ENCODE assay signal across 9 cellular contexts in the genomic region with DNA sequence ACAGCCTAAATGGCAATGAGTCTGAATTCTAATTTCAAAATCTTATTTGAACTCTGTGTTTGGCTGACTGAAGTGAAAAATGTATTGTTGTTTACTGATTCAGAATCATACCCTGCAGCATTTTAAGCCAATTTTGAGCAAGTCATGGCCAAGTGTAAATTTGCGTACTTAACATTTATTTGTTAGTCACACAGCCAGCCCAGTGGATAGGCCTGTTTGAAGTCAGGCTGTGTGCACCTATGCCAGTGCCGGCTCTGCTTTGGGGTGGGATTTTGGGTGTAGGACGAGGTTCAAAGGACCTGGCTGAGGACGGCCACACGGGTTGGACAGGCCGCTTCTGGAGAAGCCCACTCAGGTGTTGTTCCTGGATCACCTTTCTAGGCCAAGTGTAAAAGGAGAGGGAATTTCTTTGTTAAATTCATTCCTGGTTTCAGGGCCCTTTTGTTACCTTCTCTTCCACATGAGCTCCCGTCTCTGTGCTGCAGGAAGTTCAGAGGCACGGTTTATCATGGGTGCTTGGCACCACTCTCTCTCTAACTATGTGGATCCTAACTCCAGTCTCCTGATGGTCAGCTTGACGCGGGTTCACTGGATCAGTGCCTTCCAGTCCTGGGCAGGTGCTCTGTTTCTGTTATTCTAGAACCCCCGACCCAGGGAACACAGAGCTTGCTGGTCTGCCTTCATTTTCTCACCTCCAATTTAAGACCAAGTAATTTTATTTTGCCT.
DNase-seq lines count a peak whose midpoint lies in the region; TF ChIP-seq lines count a peak whose summit lies in the region.
"Had no signal": no experiment of that assay in that cellular context is flagged by ENCODE, and none has a peak within 500 bp of the region (broad histone marks: within the 10 kb centered on the region; RNA-seq: fewer than 3 reads in every experiment).

No MANE protein-coding gene starts in this region.

- no peaks in the 10 kb centered on the region for H3K9me3 Mint-ChIP-seq in nephron
- H3K9me3 Mint-ChIP-seq: stimulated activated effector memory CD8-positive, alpha-beta T cell treated with anti-CD3 and anti-CD28 coated beads, Interleukin-12 subunit alpha, Interleukin-12 subunit beta, amount 100 ng/mL, for 72 hours had no signal

- peak overlapping the region; percentile 66 for H3K4me2 ChIP-seq in SK-N-SH

- POLR2A ChIA-PET in SK-N-SH (lab: Yijun Ruan, JAX), result no interaction called here

- intact Hi-C loops in vagina (cut with DNase I), result no loop called here

- peaks cover 33 to 49% of the 10 kb centered on the region in 2 experiments; a peak in 3 of 4 replicates for H3K4me1 ChIP-seq in SK-N-SH (ENCODE audit: control insufficient read depth in 1 of 2, insufficient read depth in 2 of 2, low read depth in 1 of 2, low read length in 1 of 2)
- H3K4me1 ChIP-seq in vagina, result peaks cover 71% of the 10 kb centered on the region

- H3K4me3 ChIP-seq in SK-N-SH (ENCODE audit: low read depth in 2 of 2, low read length in 1 of 2) (no peak overlapping the region), vagina (no peak overlapping the region)
- H3K4me3 ChIP-seq: SK-N-MC had no signal

- TF ChIP-seq RAD21 in SK-N-SH (IDR thresholded peaks at IDR 0.05; ENCODE audit: low read length), result no peak

- no peak overlapping the region for H3K4me3 Mint-ChIP-seq in nephron
- H3K4me3 Mint-ChIP-seq: stimulated activated effector memory CD8-positive, alpha-beta T cell treated with anti-CD3 and anti-CD28 coated beads, Interleukin-12 subunit alpha, Interleukin-12 subunit beta, amount 100 ng/mL, for 72 hours had no signal

- peak overlapping the region; percentile 12 to 78 (median 18) for H3K27ac Mint-ChIP-seq in nephron
- H3K27ac Mint-ChIP-seq: stimulated activated effector memory CD8-positive, alpha-beta T cell treated with anti-CD3 and anti-CD28 coated beads, Interleukin-12 subunit alpha, Interleukin-12 subunit beta, amount 100 ng/mL, for 72 hours had no signal

- H3K27ac ChIP-seq in SK-N-SH (ENCODE audit: low read depth in 2 of 2, low read length in 1 of 2), result peak overlapping the region; percentile 83 to 89
- H3K27ac ChIP-seq in epithelial cell of prostate, result peak overlapping the region; percentile 56
- H3K27ac ChIP-seq in vagina, result peak overlapping the region; percentile 89
- H3K27ac ChIP-seq: SK-N-MC had no signal

- no peak for TF ChIP-seq EP300 in SK-N-SH (IDR thresholded peaks at IDR 0.05; ENCODE audit: borderline replicate concordance in 1 of 2, low read depth in 1 of 2, low read length in 1 of 2)

- CTCF ChIA-PET in SK-N-SH (lab: Yijun Ruan, JAX), result interaction anchor here (1.0 to 2.3 kb wide), 4 partner anchors 12 to 181 kb away, joined by 4 to 8 read pairs (median 4); no protein-coding TSS in a partner anchor

- DNase-seq in SK-N-SH (no peak), epithelial cell of prostate (ENCODE audit: low read depth, low spot score) (no peak), vagina (ENCODE audit: extremely low spot score in 2 of 2) (no peak), NCI-H345 (lab: John Stamatoyannopoulos, UW) (no peak), iPS-NIHi7 (ENCODE audit: extremely low spot score) (no peak), NCI-H2029 (lab: John Stamatoyannopoulos, UW) (no peak)

- H3K27me3 ChIP-seq in SK-N-SH (ENCODE audit: insufficient read depth) (no peaks in the 10 kb centered on the region), vagina (no peaks in the 10 kb centered on the region)

- H4K20me1 ChIP-seq in SK-N-SH (ENCODE audit: insufficient read depth), result peaks cover 22% of the 10 kb centered on the region

- H3K9me3 ChIP-seq in SK-N-SH, result no peaks in the 10 kb centered on the region
- H3K9me3 ChIP-seq in vagina, result no peaks in the 10 kb centered on the region

- H3K4me1 Mint-ChIP-seq in nephron, result peaks cover 67% of the 10 kb centered on the region

- H3K9ac ChIP-seq in SK-N-SH, result peak overlapping the region; percentile 44

- peaks cover 94% of the 10 kb centered on the region for H3K79me2 ChIP-seq in SK-N-SH (ENCODE audit: insufficient read depth)

- no peaks in the 10 kb centered on the region for H3K27me3 Mint-ChIP-seq in nephron (ENCODE audit: low read depth)

- peaks cover 1% of the 10 kb centered on the region for H3K36me3 Mint-ChIP-seq in nephron (ENCODE audit: low read depth)
- H3K36me3 Mint-ChIP-seq: stimulated activated effector memory CD8-positive, alpha-beta T cell treated with anti-CD3 and anti-CD28 coated beads, Interleukin-12 subunit alpha, Interleukin-12 subunit beta, amount 100 ng/mL, for 72 hours had no signal

- no peak for TF ChIP-seq CTCF in SK-N-SH (IDR thresholded peaks at IDR 0.05)
- no peak for TF ChIP-seq CTCF in nephron (IDR thresholded peaks at IDR 0.05; ENCODE audit: unreplicated experiment in 3 of 3)
- TF ChIP-seq CTCF in vagina (IDR thresholded peaks at IDR 0.05), result no peak

- H3K9me2 ChIP-seq in SK-N-SH, result no peaks in the 10 kb centered on the region

- H2AFZ ChIP-seq in SK-N-SH (ENCODE audit: low read depth), result no peak overlapping the region

- 76% methylated on average over 11 of the region's 11 CpGs for WGBS in SK-N-SH (ENCODE audit: low lambda C conversion rate)

- H3K36me3 ChIP-seq in SK-N-SH (replicated peaks in 1 of 2; ENCODE audit: control insufficient read depth in 1 of 2, insufficient read depth in 2 of 2, low read length in 1 of 2), result no peaks in the 10 kb centered on the region
- no peaks in the 10 kb centered on the region for H3K36me3 ChIP-seq in vagina

- peaks cover 29% of the 10 kb centered on the region for H3F3A ChIP-seq in SK-N-SH (replicated peaks; ENCODE audit: insufficient read depth)

- no peak for TF ChIP-seq POLR2A in vagina (IDR thresholded peaks at IDR 0.05)

TF ChIP-seq in SK-N-SH, 30 proteins besides CTCF, POLR2A, EP300 and RAD21:
- TF ChIP-seq IRF3 (IDR thresholded peaks at IDR 0.05; ENCODE audit: low read depth, low read length) (no peak), JUND (IDR thresholded peaks at IDR 0.05) (no peak), FOXJ3 (CRISPR knock-in tag; IDR thresholded peaks at IDR 0.05) (no peak), MEF2A (IDR thresholded peaks at IDR 0.05; ENCODE audit: borderline replicate concordance, low read depth) (no peak), FOSL2 (IDR thresholded peaks at IDR 0.05; ENCODE audit: borderline replicate concordance, low read depth) (no peak), TAF1 (IDR thresholded peaks at IDR 0.05; ENCODE audit: borderline replicate concordance, low read depth, low read length) (no peak)
